ENCODE assay signal across 17 cellular contexts in the genomic region with DNA sequence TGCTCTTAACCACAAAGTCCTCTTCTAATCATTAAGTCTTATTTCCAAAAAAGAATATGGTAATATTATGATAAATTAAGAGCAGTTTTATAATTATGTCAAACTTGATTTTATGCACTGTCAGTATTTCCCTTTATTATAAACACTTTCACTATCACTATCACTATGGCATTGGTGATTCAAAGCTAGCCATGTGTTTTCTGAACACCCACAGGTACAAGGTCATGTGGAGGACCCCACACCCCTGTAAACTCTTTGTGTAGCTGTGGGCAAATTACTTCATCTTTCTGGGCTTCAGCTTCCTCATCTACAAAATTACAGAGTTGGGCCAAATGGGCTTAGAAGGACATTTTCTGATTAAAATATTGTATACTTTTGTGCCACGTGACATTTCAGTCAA.
"Had no signal": no experiment of that assay in that cellular context is flagged by ENCODE, and none has a peak within 500 bp of the region (broad histone marks: within the 10 kb centered on the region; RNA-seq: fewer than 3 reads in every experiment).

No MANE protein-coding gene starts in this region.

- H3K27me3 Mint-ChIP-seq: activated naive CD8-positive, alpha-beta T cell treated with anti-CD3 and anti-CD28 coated beads, Interleukin-2, amount 10 ng/mL, durations not matched to agents 7 days and 5 days; naive thymus-derived CD8-positive, alpha-beta T cell; T-helper 17 cell had no signal

- DNase-seq: activated CD4-positive, alpha-beta T cell treated with anti-CD3 and anti-CD28 coated beads, Interleukin-2, amount 50 U/mL, for 1 hour; activated naive CD8-positive, alpha-beta T cell treated with anti-CD3 and anti-CD28 coated beads, Interleukin-2, amount 10 ng/mL, durations not matched to agents 7 days and 5 days; amygdala; cortex of kidney; heart left ventricle; left ventricle myocardium superior; mammary epithelial cell; naive thymus-derived CD8-positive, alpha-beta T cell; posterior cingulate gyrus; right lobe of liver; stimulated activated CD4-positive, alpha-beta T cell treated with anti-CD3 and anti-CD28 coated beads, Interleukin-2, amount 100 ng/mL, for 48 hours; stimulated activated naive CD4-positive, alpha-beta T cell treated with Interleukin-2 at 50 U/mL for 16 hours; SW 1271; T-helper 17 cell had no signal

- H3K9me3 Mint-ChIP-seq: activated naive CD8-positive, alpha-beta T cell treated with anti-CD3 and anti-CD28 coated beads, Interleukin-2, amount 10 ng/mL, durations not matched to agents 7 days and 5 days; mesothelial cell of epicardium; naive thymus-derived CD8-positive, alpha-beta T cell; neural progenitor cell had no signal

- ATAC-seq: gastroesophageal sphincter; heart left ventricle; left ventricle myocardium superior; naive thymus-derived CD8-positive, alpha-beta T cell; right lobe of liver; T-helper 17 cell had no signal

- H3K27ac Mint-ChIP-seq: activated naive CD8-positive, alpha-beta T cell treated with anti-CD3 and anti-CD28 coated beads, Interleukin-2, amount 10 ng/mL, durations not matched to agents 7 days and 5 days; mesothelial cell of epicardium; neural progenitor cell had no signal

- H3K4me1 Mint-ChIP-seq: mesothelial cell of epicardium, neural progenitor cell, T-helper 17 cell had no signal

- H3K4me3 Mint-ChIP-seq: activated naive CD8-positive, alpha-beta T cell treated with anti-CD3 and anti-CD28 coated beads, Interleukin-2, amount 10 ng/mL, durations not matched to agents 7 days and 5 days; mesothelial cell of epicardium; naive thymus-derived CD8-positive, alpha-beta T cell; neural progenitor cell; T-helper 17 cell had no signal
